In the genomic region with DNA sequence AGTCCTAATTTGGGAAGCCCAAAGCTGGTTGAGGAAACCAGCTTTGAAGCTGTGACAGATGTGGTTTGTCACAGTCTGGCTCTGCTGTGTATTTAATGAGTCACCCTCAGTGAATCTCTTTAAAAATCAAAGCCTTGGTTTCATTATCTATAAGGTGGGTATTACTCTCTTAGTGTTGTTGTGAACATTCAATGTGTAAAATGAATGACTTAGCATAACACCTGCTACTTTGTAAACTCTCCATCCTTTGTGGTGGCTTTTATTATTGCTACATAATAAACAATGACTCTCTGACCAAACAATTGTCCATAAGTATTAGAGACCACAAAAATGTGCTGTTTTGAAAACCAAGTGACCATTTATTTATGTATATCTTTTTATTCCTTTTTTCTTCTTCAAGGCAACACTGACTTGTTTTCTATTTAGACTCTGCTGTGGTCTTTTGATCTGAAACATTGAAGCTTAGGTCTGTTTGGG, we compare ENCODE assay signal across 8 cellular contexts. TPM values are rescaled to one million over a fixed set of nuclear protein-coding genes. Genes with fewer than 3 reads are reported as not detected.
DNase-seq lines count a peak whose midpoint lies in the region; ATAC-seq and TF ChIP-seq lines count a peak whose summit lies in the region.

No MANE protein-coding gene starts in this region.

- TF ChIP-seq CTCF in CD8-positive, alpha-beta T cell (IDR thresholded peaks at IDR 0.05) = no peak
- no peak for TF ChIP-seq CTCF in fibroblast of mammary gland (conservative IDR thresholded peaks at IDR 0.05; ENCODE audit: control insufficient read depth, insufficient read depth, low read depth, low read length)

- no peaks in the 10 kb centered on the region for H3K27me3 ChIP-seq in CD8-positive, alpha-beta T cell (ENCODE audit: insufficient read depth, low read length)

- peaks cover 2% of the 10 kb centered on the region for H3K9me3 Mint-ChIP-seq in CD8-positive, alpha-beta T cell

- H3K36me3 Mint-ChIP-seq in CD8-positive, alpha-beta T cell = peaks cover 4% of the 10 kb centered on the region

- CTCF ChIA-PET in CD8-positive, alpha-beta T cell (lab: Charles Lee) = no interaction called here

- no peak overlapping the region for H3K27ac ChIP-seq in CD8-positive, alpha-beta T cell (ENCODE audit: low read depth, low read length)

- H3K4me3 ChIP-seq in CD8-positive, alpha-beta T cell (ENCODE audit: low read depth, low read length) = no peak overlapping the region
- no peak overlapping the region for H3K4me3 ChIP-seq in fibroblast of mammary gland (ENCODE audit: control insufficient read depth, low read depth, low read length)

- no peaks in the 10 kb centered on the region for H3K9me3 ChIP-seq in CD8-positive, alpha-beta T cell (ENCODE audit: low read length)

- no peaks in the 10 kb centered on the region for H3K27me3 Mint-ChIP-seq in CD8-positive, alpha-beta T cell (ENCODE audit: low read depth)

- intact Hi-C loops in CD8-positive, alpha-beta T cell (cut with DNase I, micrococcal nuclease) = loop anchor here in 1 of 2 experiments (10.0 kb wide), 1 partner anchor 58 kb away; no protein-coding TSS in a partner anchor

- peaks cover 50% of the 10 kb centered on the region for H3K4me1 ChIP-seq in CD8-positive, alpha-beta T cell (ENCODE audit: insufficient read depth, low read length)

- peak; percentile 63 for ATAC-seq in CD8-positive, alpha-beta T cell
- ATAC-seq in GM21381 (IDR thresholded peaks at IDR 0.05; ENCODE audit: unreplicated experiment) = peak; percentile 64

- H3K4me1 Mint-ChIP-seq in CD8-positive, alpha-beta T cell (ENCODE audit: low read depth) = peaks cover 55% of the 10 kb centered on the region

- POLR2A ChIA-PET in CD8-positive, alpha-beta T cell (lab: Charles Lee) = interaction anchor here (0.9 kb wide), 1 partner anchor 19 kb away, joined by 3 read pairs; no protein-coding TSS in a partner anchor

- DNase-seq in CD8-positive, alpha-beta T cell = no peak
- DNase-seq in NCI-H1694 (lab: John Stamatoyannopoulos, UW) = peak; percentile 21
- DNase-seq in fibroblast of mammary gland (ENCODE audit: low read depth) = peak; percentile 39
- DNase-seq in stimulated activated CD4-positive, alpha-beta T cell treated with anti-CD3 and anti-CD28 coated beads, Interleukin-12 subunit alpha, Interleukin-12 subunit beta, amount 100 ng/mL, for 4 hours = no peak
- no peak for DNase-seq in NK-92 (lab: John Stamatoyannopoulos, UW; ENCODE audit: unreplicated experiment)
- no peak for DNase-seq in SW 1271 (lab: John Stamatoyannopoulos, UW)
- DNase-seq in hepatic stellate cell (ENCODE audit: low spot score) = no peak

- H3K4me3 Mint-ChIP-seq in CD8-positive, alpha-beta T cell = no peak overlapping the region

- H3K27ac Mint-ChIP-seq in CD8-positive, alpha-beta T cell = peak overlapping the region; percentile 38

- no peaks in the 10 kb centered on the region for H3K36me3 ChIP-seq in CD8-positive, alpha-beta T cell (ENCODE audit: insufficient read depth, low read length)

RNA-seq across cellular contexts. Expression of gene PLCB1, which starts 24.6 kb away (rescaled TPM):
- 1 to 10 TPM; 4.6 to 5.0 TPM for total RNA-seq in CD8-positive, alpha-beta T cell

Comparison
In these comparisons a context has a peak if more than half of its experiments do, and no peak if none do; other contexts are left out.
1. DNase-seq: peak in NCI-H1694 (single experiment) and fibroblast of mammary gland (single experiment); none in CD8-positive, alpha-beta T cell (0 of 7), stimulated activated CD4-positive, alpha-beta T cell treated with anti-CD3 and anti-CD28 coated beads, Interleukin-12 subunit alpha, Interleukin-12 subunit beta, amount 100 ng/mL, for 4 hours (single experiment), NK-92 (single experiment), SW 1271 (0 of 2) and hepatic stellate cell (single experiment).